ENCODE assay signal across 8 cellular contexts in the genomic region with DNA sequence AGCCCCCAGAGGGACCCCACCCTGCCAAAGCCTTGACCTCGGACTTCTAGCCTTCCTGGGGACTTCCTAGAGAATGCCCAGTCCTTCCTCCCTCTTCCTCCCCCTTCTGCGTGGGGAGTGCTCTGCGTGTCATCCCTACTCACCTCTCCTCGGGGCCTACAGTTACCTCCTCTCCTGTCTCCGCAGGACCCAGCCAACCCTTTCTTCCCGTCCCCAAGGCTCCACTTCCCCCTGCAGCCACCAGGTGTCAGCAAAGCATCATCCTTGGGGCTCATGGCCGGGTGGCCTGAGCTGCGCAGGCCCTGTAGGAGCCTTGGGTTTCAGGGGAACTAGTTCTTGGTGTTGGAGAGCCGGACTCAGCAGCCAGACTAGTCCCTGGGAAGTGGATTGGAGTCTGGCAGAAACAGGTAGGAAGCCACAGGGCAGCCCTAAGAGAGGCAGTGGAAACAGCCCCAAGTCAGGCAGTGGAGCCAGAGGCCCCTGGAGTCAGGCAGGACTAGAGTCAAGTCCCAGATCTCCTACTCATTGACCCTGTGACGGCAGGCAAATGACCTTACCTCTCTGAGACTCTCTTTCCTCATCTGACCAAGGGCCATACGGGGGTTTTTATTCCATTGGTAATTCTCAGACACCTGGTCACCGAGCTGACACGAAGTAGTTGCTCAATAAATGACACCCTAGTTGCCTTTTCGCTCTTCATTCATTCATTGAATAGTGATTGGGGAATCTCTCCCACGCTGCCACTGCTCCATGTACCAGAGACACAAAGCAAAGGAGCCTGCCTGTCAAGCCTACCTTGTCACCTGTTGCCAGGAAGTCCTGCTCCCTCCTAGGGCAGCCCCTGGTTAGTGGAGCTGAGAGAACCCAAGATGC.
A peak's percentile ranks its signal among the peaks of the same experiment; 100 is the strongest.
DNase-seq lines count a peak whose midpoint lies in the region; ATAC-seq, FAIRE-seq and TF ChIP-seq lines count a peak whose summit lies in the region.
"Not testable (repeated sequence)": the region's sequence is repeated elsewhere in the genome, so short reads cannot be mapped to it uniquely, and the experiment has no call there.

No MANE protein-coding gene starts in this region.

- DNase-seq in ACHN (peak; percentile 67), HuH-7 (ENCODE audit: low spot score) (peak; percentile 90), NOMO-1 (lab: John Stamatoyannopoulos, UW; ENCODE audit: unreplicated experiment in 2 of 2) (peak; percentile 56 to 73), cerebellum (ENCODE audit: low spot score) (peak; percentile 82), kidney (peak; percentile 91)
- peak; percentile 79 to 82 for DNase-seq in activated CD4-positive, alpha-beta T cell treated with anti-CD3 and anti-CD28 coated beads, Interleukin-2, amount 50 U/mL, for 48 hours
- peak; percentile 63 to 64 for DNase-seq in stimulated activated CD4-positive, alpha-beta T cell treated with anti-CD3 and anti-CD28 coated beads, Interleukin-12 subunit alpha, Interleukin-12 subunit beta, amount 100 ng/mL, for 24 hours (ENCODE audit: low read depth in 2 of 2)

- H3K27ac ChIP-seq in kidney (ENCODE audit: low read depth in 2 of 2, low read length in 2 of 2), result not testable (repeated sequence)

- peaks cover 2 to 25% of the 10 kb centered on the region in 2 donors for H3K36me3 ChIP-seq in kidney (ENCODE audit: control insufficient read depth in 1 of 2, insufficient read depth in 2 of 2, low read length in 2 of 2)

- intact Hi-C loops in kidney (cut with DNase I), result loop anchor here (5.0 to 10.0 kb wide), 2 partner anchors 235 to 312 kb away; no protein-coding TSS in a partner anchor

- in situ Hi-C loops in ACHN (cut with HindIII; ENCODE audit: low pct_ligation_motif_present, low pct_unique_long_range_greater_than_20kb, low sequenced_read_pairs), result not testable (repeated sequence)

- peak; percentile 76 for ATAC-seq in GM18511 (IDR thresholded peaks at IDR 0.05; ENCODE audit: unreplicated experiment)

- not testable (repeated sequence) for H3K9ac ChIP-seq in kidney (ENCODE audit: low read length in 2 of 2)

- peak; percentile 99 for TF ChIP-seq CTCF in kidney (IDR thresholded peaks at IDR 0.05; ENCODE audit: borderline replicate concordance, extremely low read depth, insufficient read depth)

- peak; percentile 13 for FAIRE-seq in kidney (lab: Jason Lieb, UNC)

- H3K9me3 ChIP-seq in kidney (ENCODE audit: control insufficient read depth in 1 of 2, low read length in 2 of 2), result not testable (repeated sequence)

- H3K4me1 ChIP-seq in kidney (ENCODE audit: control insufficient read depth in 1 of 2, insufficient read depth in 1 of 2, low read depth in 1 of 2, low read length in 2 of 2), result not testable (repeated sequence)

- not testable (repeated sequence) for H3K4me3 ChIP-seq in kidney (ENCODE audit: low read length in 2 of 2)
